Comparison of ENCODE assay signal across 10 cellular contexts in genomic region chr7:94050046-94050445, GRCh38.
DNase-seq lines count a peak whose midpoint lies in the region; ATAC-seq and TF ChIP-seq lines count a peak whose summit lies in the region.
"Had no signal": no experiment of that assay in that cellular context is flagged by ENCODE, and none has a peak within 500 bp of the region (broad histone marks: within the 10 kb centered on the region; RNA-seq: fewer than 3 reads in every experiment).

No MANE protein-coding gene starts in this region.

- H3K4me3 ChIP-seq in HL-60 (replicated peaks; ENCODE audit: insufficient read depth, low read length): no peak overlapping the region
- no peak overlapping the region for H3K4me3 ChIP-seq in HAP-1

- H3K27ac ChIP-seq in HL-60 (replicated peaks): peak overlapping the region; percentile 51
- H3K27ac ChIP-seq: KMS-11 had no signal

- H3K9me3 ChIP-seq in HAP-1: no peaks in the 10 kb centered on the region

- TF ChIP-seq CTCF in HL-60 (IDR thresholded peaks at IDR 0.05; ENCODE audit: insufficient read depth, low read length): no peak

- H3K4me1 ChIP-seq in HAP-1: no peaks in the 10 kb centered on the region

- H3K36me3 ChIP-seq in HAP-1 (replicated peaks): no peaks in the 10 kb centered on the region

- H3K27me3 ChIP-seq in HL-60 (ENCODE audit: insufficient read depth, poor library complexity, severe bottlenecking) (no peaks in the 10 kb centered on the region), HAP-1 (ENCODE audit: low read depth) (peaks cover 17% of the 10 kb centered on the region; the same call in 1 of the 2 replicates)

- DNase-seq in HL-60 (ENCODE audit: low read depth in 1 of 2, low spot score in 1 of 2) (peak in 1 of 2 experiments; percentile 91), globus pallidus (ENCODE audit: low spot score) (peak; percentile 3), HAP-1 (ENCODE audit: low spot score in 2 of 2) (no peak), inferior parietal cortex (ENCODE audit: extremely low spot score) (no peak), NCI-H82 (lab: John Stamatoyannopoulos, UW) (no peak), EL (no peak)
- DNase-seq: activated CD4-positive, alpha-beta T cell treated with anti-CD3 and anti-CD28 coated beads for 1 hour had no signal

- in situ Hi-C loops in HAP-1 (cut with MboI; ENCODE audit: low sequenced_read_pairs): no loop called here

- ATAC-seq in GM18520 (IDR thresholded peaks at IDR 0.05; ENCODE audit: unreplicated experiment): peak; percentile 80
- ATAC-seq in HG02571 (IDR thresholded peaks at IDR 0.05; ENCODE audit: unreplicated experiment): peak; percentile 77
